Comparison of ENCODE assay signal across 8 cellular contexts in genomic region chr5:1641560-1642166, GRCh38.
DNase-seq lines count a peak whose midpoint lies in the region; ATAC-seq, FAIRE-seq and TF ChIP-seq lines count a peak whose summit lies in the region.

No MANE protein-coding gene starts in this region.

- peak; percentile 67 for ATAC-seq in GM18873 (IDR thresholded peaks at IDR 0.05; ENCODE audit: low FRiP score, unreplicated experiment)
- ATAC-seq in HG03520 (IDR thresholded peaks at IDR 0.05; ENCODE audit: unreplicated experiment), result peak; percentile 88
- peak; percentile 94 for ATAC-seq in activated CD4-positive, alpha-beta T cell treated with anti-CD3 and anti-CD28 coated beads for 36 hours
- peak; percentile 74 for ATAC-seq in HepG2

- no peak overlapping the region for H3K27ac ChIP-seq in HepG2 (ENCODE audit: extremely low read length, insufficient read depth, low read length)

- no peaks in the 10 kb centered on the region for H3K36me3 ChIP-seq in HepG2 (replicated peaks in 1 of 2; ENCODE audit: control insufficient read depth in 1 of 2, insufficient read depth in 2 of 2, low read length in 2 of 2)

- intact Hi-C loops in activated CD4-positive, alpha-beta T cell treated with anti-CD3 and anti-CD28 coated beads for 36 hours (cut with DNase I, micrococcal nuclease), result loop anchor here (1.0 to 5.0 kb wide), 6 partner anchors 47 to 719 kb away; no protein-coding TSS in a partner anchor
- intact Hi-C loops in HepG2 (cut with micrococcal nuclease; ENCODE audit: unreplicated experiment), result loop anchor here (1.0 to 10.0 kb wide), 4 partner anchors 47 to 437 kb away; partner anchors contain the start of gene SLC6A19

- in situ Hi-C loops in HepG2 (cut with HindIII; ENCODE audit: extremely low pct_ligation_motif_present, low pct_unique_long_range_greater_than_20kb), result loop anchor here (10.0 to 25.0 kb wide), 3 partner anchors 129 to 467 kb away; partner anchors contain the start of gene LPCAT1

- H3K4me3 ChIP-seq in choroid plexus epithelial cell (ENCODE audit: low read depth, low read length) (no peak overlapping the region), HepG2 (replicated peaks in 1 of 3; ENCODE audit: insufficient read depth in 1 of 3, low read depth in 2 of 3, low read length in 3 of 3) (peak overlapping the region in 1 of 3 experiments; percentile 43; a peak in 1 of 6 replicates)

- TF ChIP-seq RAD21 in HepG2 (CRISPR knock-in tag; IDR thresholded peaks at IDR 0.05), result peak; percentile 67

- no peaks in the 10 kb centered on the region for H3K79me2 ChIP-seq in HepG2 (ENCODE audit: insufficient read depth, low read length)

- POLR2A ChIA-PET in activated CD4-positive, alpha-beta T cell treated with anti-CD3 and anti-CD28 coated beads for 36 hours (lab: Charles Lee), result no interaction called here
- POLR2A ChIA-PET in HepG2 (lab: Yijun Ruan, JAX), result no interaction called here

- no peak for TF ChIP-seq POLR2A in HepG2 (IDR thresholded peaks at IDR 0.05; ENCODE audit: insufficient read depth in 1 of 2, low read depth in 2 of 2, low read length in 2 of 2)

- H3K9me3 ChIP-seq in HepG2 (ENCODE audit: low read length), result no peaks in the 10 kb centered on the region

- no peak overlapping the region for H3K4me3 Mint-ChIP-seq in activated CD4-positive, alpha-beta T cell treated with anti-CD3 and anti-CD28 coated beads for 36 hours

- no TSS peak for BruUV-seq in HepG2 (replicated peaks; lab: Mats Ljungman, UMichigan)

- 2% methylated on average over 12 of the region's 12 CpGs for WGBS in HepG2 (ENCODE audit: low lambda C conversion rate)

- peak; percentile 90 for DNase-seq in AG08396 (ENCODE audit: low spot score)
- DNase-seq in NCI-H524 (lab: John Stamatoyannopoulos, UW), result peak; percentile 89 to 96
- peak; percentile 90 for DNase-seq in activated CD4-positive, alpha-beta T cell treated with anti-CD3 and anti-CD28 coated beads for 36 hours
- DNase-seq in choroid plexus epithelial cell (ENCODE audit: low read depth), result peak; percentile 97
- DNase-seq in HepG2 (ENCODE audit: low spot score), result peak; percentile 82
- peak; percentile 39 to 75 (median 51) for DNase-seq in stimulated activated CD4-positive, alpha-beta T cell treated with anti-CD3 and anti-CD28 coated beads, TNF-alpha, amount 100 ng/mL, for 24 hours (ENCODE audit: low read depth in 3 of 3)

- peak; percentile 99 for TF ChIP-seq CTCF in choroid plexus epithelial cell (conservative IDR thresholded peaks at IDR 0.05; ENCODE audit: low read depth, low read length)
- TF ChIP-seq CTCF in HepG2 (CRISPR knock-in tag; IDR thresholded peaks at IDR 0.05), result peak; percentile 94

- CTCF ChIA-PET in activated CD4-positive, alpha-beta T cell treated with anti-CD3 and anti-CD28 coated beads for 36 hours (lab: Charles Lee), result interaction anchor here (0.7 to 1.3 kb wide), 2 partner anchors 262 to 468 kb away, joined by 3 read pairs; no protein-coding TSS in a partner anchor
- CTCF ChIA-PET in HepG2 (lab: Yijun Ruan, JAX; ENCODE audit: low intra/inter-chr PET ratio, low total read pairs), result interaction anchor here (1.7 to 1.9 kb wide), 3 partner anchors 130 to 261 kb away, joined by 6 to 13 read pairs (median 8); no protein-coding TSS in a partner anchor

- no peaks in the 10 kb centered on the region for H3K36me3 Mint-ChIP-seq in activated CD4-positive, alpha-beta T cell treated with anti-CD3 and anti-CD28 coated beads for 36 hours (ENCODE audit: low read depth)

- no peak for TF ChIP-seq EP300 in HepG2 (IDR thresholded peaks at IDR 0.05; ENCODE audit: low read depth in 2 of 2, low read length in 2 of 2)
- no peak for TF ChIP-seq EP300 in HepG2 (CRISPR knock-in tag; IDR thresholded peaks at IDR 0.05; ENCODE audit: borderline replicate concordance)

- no peak overlapping the region for H3K27ac Mint-ChIP-seq in activated CD4-positive, alpha-beta T cell treated with anti-CD3 and anti-CD28 coated beads for 36 hours

- H3K4me1 Mint-ChIP-seq in activated CD4-positive, alpha-beta T cell treated with anti-CD3 and anti-CD28 coated beads for 36 hours, result peaks cover 3% of the 10 kb centered on the region

- peak; percentile 89 for FAIRE-seq in HepG2 (lab: Jason Lieb, UNC)

- no peaks in the 10 kb centered on the region for H4K20me1 ChIP-seq in HepG2 (ENCODE audit: insufficient read depth, low read length)

- peak overlapping the region; percentile 54 for H3K4me2 ChIP-seq in HepG2 (ENCODE audit: low read depth, low read length)

- no peaks in the 10 kb centered on the region for H3K9me3 Mint-ChIP-seq in activated CD4-positive, alpha-beta T cell treated with anti-CD3 and anti-CD28 coated beads for 36 hours (ENCODE audit: low read depth)

- H3K4me1 ChIP-seq in HepG2 (ENCODE audit: insufficient read depth, low read length), result peaks cover 21% of the 10 kb centered on the region; the same call in 1 of the 2 replicates

- no peak overlapping the region for H3K9ac ChIP-seq in HepG2 (ENCODE audit: insufficient read depth, low read depth, low read length)

- no peak overlapping the region for H2AFZ ChIP-seq in HepG2 (ENCODE audit: low read length)

- H3K27me3 ChIP-seq in HepG2 (ENCODE audit: control insufficient read depth in 1 of 2, insufficient read depth in 2 of 2, low read length in 2 of 2), result peaks cover 15 to 56% of the 10 kb centered on the region in 2 experiments

- peaks cover 23% of the 10 kb centered on the region for H3K27me3 Mint-ChIP-seq in activated CD4-positive, alpha-beta T cell treated with anti-CD3 and anti-CD28 coated beads for 36 hours

TF ChIP-seq in HepG2, 621 proteins besides CTCF, POLR2A, EP300 and RAD21 (continues in another document):
- no peak for TF ChIP-seq ZNF652 (CRISPR knock-in tag; IDR thresholded peaks at IDR 0.05; ENCODE audit: borderline replicate concordance, low read depth)
- no peak for TF ChIP-seq ZNF776 (CRISPR knock-in tag; IDR thresholded peaks at IDR 0.05)
- no peak for TF ChIP-seq ZNF766 (CRISPR knock-in tag; IDR thresholded peaks at IDR 0.05; ENCODE audit: borderline replicate concordance)
- TF ChIP-seq XRCC5 (optimal IDR thresholded peaks at IDR 0.05; ENCODE audit: low read length), result peak; percentile 93
- TF ChIP-seq SYNCRIP (IDR thresholded peaks at IDR 0.05; ENCODE audit: insufficient read depth, low read depth, low read length), result no peak
- TF ChIP-seq AHDC1 (CRISPR knock-in tag; IDR thresholded peaks at IDR 0.05; ENCODE audit: borderline replicate concordance), result no peak
- TF ChIP-seq AGO2 (optimal IDR thresholded peaks at IDR 0.05; ENCODE audit: low read depth, low read length), result no peak
